18 cellular contexts compared by ENCODE assay signal in genomic region chr3:111598552-111598951, GRCh38. TPM values are rescaled to one million over a fixed set of nuclear protein-coding genes. Genes with fewer than 3 reads are reported as not detected.
A peak's percentile ranks its signal among the peaks of the same experiment; 100 is the strongest.
DNase-seq lines count a peak whose midpoint lies in the region; ATAC-seq and TF ChIP-seq lines count a peak whose summit lies in the region.
"Had no signal": no experiment of that assay in that cellular context is flagged by ENCODE, and none has a peak within 500 bp of the region (broad histone marks: within the 10 kb centered on the region; RNA-seq: fewer than 3 reads in every experiment).

No MANE protein-coding gene starts in this region.

- no peak overlapping the region for H3K9ac ChIP-seq in SK-N-SH

- H4K20me1 ChIP-seq in SK-N-SH (ENCODE audit: insufficient read depth): no peaks in the 10 kb centered on the region

- CTCF ChIA-PET in SK-N-SH (lab: Yijun Ruan, JAX): no interaction called here

- no peak for TF ChIP-seq RAD21 in SK-N-SH (IDR thresholded peaks at IDR 0.05; ENCODE audit: low read length)

- intact Hi-C loops in posterior cingulate gyrus (cut with DNase I) (no loop called here), right lobe of liver (cut with DNase I) (no loop called here)

- no peak overlapping the region for H2AFZ ChIP-seq in SK-N-SH (ENCODE audit: low read depth)
- H2AFZ ChIP-seq: PC-9 had no signal

- TF ChIP-seq EP300 in SK-N-SH (IDR thresholded peaks at IDR 0.05; ENCODE audit: borderline replicate concordance in 1 of 2, low read depth in 1 of 2, low read length in 1 of 2): no peak

- H3K4me3 Mint-ChIP-seq in activated T-helper 17 cell treated with anti-CD3 and anti-CD28 coated beads, Interleukin-2, amount 50 U/mL, for 72 hours: peak overlapping the region; percentile 98
- peak overlapping the region; percentile 89 for H3K4me3 Mint-ChIP-seq in stimulated activated effector memory CD8-positive, alpha-beta T cell treated with anti-CD3 and anti-CD28 coated beads, Interleukin-12 subunit alpha, Interleukin-12 subunit beta, amount 100 ng/mL, for 72 hours

- DNase-seq in SK-N-SH (no peak), posterior cingulate gyrus (no peak), right lobe of liver (no peak)
- DNase-seq in activated naive CD4-positive, alpha-beta T cell treated with anti-CD3 and anti-CD28 coated beads, Interleukin-2, amount 50 U/mL, for 72 hours (ENCODE audit: low spot score in 2 of 2): no peak
- no peak for DNase-seq in activated naive CD4-positive, alpha-beta T cell treated with anti-CD3 and anti-CD28 coated beads, Interleukin-2, amount 50 U/mL, for 16 hours
- no peak for DNase-seq in stimulated activated effector memory CD8-positive, alpha-beta T cell treated with anti-CD3 and anti-CD28 coated beads, Interleukin-12 subunit alpha, Interleukin-12 subunit beta, amount 100 ng/mL, for 72 hours (ENCODE audit: low spot score in 2 of 2)
- DNase-seq: AML-193, DND-41, GDM1, HCEC 1CT, Kasumi-1, NCI-H1436, NCI-H2081, NCI-H345, PC-9 had no signal

- H3K9me3 ChIP-seq in SK-N-SH: no peaks in the 10 kb centered on the region
- H3K9me3 ChIP-seq in right lobe of liver: no peaks in the 10 kb centered on the region

- no peaks in the 10 kb centered on the region for H3K9me2 ChIP-seq in SK-N-SH

- peaks cover 0 to 25% of the 10 kb centered on the region in 2 experiments; a peak in 3 of 4 replicates for H3K4me1 ChIP-seq in SK-N-SH (ENCODE audit: control insufficient read depth in 1 of 2, insufficient read depth in 2 of 2, low read depth in 1 of 2, low read length in 1 of 2)
- H3K4me1 ChIP-seq in right lobe of liver: no peaks in the 10 kb centered on the region

- TF ChIP-seq POLR2A in right lobe of liver (IDR thresholded peaks at IDR 0.05): no peak

- H3K4me2 ChIP-seq in SK-N-SH: peak overlapping the region; percentile 19; the same call in 1 of the 2 replicates
- H3K4me2 ChIP-seq: PC-9 had no signal

- no peaks in the 10 kb centered on the region for H3K27me3 Mint-ChIP-seq in activated T-helper 17 cell treated with anti-CD3 and anti-CD28 coated beads, Interleukin-2, amount 50 U/mL, for 72 hours

- H3K9me3 Mint-ChIP-seq in activated naive CD4-positive, alpha-beta T cell treated with anti-CD3 and anti-CD28 coated beads, Interleukin-2, amount 50 U/mL, for 72 hours: peaks cover 0 to 6% of the 10 kb centered on the region in 2 donors
- H3K9me3 Mint-ChIP-seq in activated T-helper 17 cell treated with anti-CD3 and anti-CD28 coated beads, Interleukin-2, amount 50 U/mL, for 72 hours: peaks cover 4% of the 10 kb centered on the region
- no peaks in the 10 kb centered on the region for H3K9me3 Mint-ChIP-seq in stimulated activated effector memory CD8-positive, alpha-beta T cell treated with anti-CD3 and anti-CD28 coated beads, Interleukin-12 subunit alpha, Interleukin-12 subunit beta, amount 100 ng/mL, for 72 hours

- ATAC-seq in SK-N-SH treated with all-trans-retinoic acid at 6 μM for 48 hours: no peak
- ATAC-seq in activated naive CD4-positive, alpha-beta T cell treated with anti-CD3 and anti-CD28 coated beads, Interleukin-2, amount 50 U/mL, for 72 hours: no peak
- ATAC-seq in activated T-helper 17 cell treated with anti-CD3 and anti-CD28 coated beads, Interleukin-2, amount 50 U/mL, for 72 hours (replicated peaks): no peak
- no peak for ATAC-seq in stimulated activated effector memory CD8-positive, alpha-beta T cell treated with anti-CD3 and anti-CD28 coated beads, Interleukin-12 subunit alpha, Interleukin-12 subunit beta, amount 100 ng/mL, for 72 hours
- no peak for ATAC-seq in right lobe of liver

- H3K4me3 ChIP-seq in SK-N-SH (ENCODE audit: low read depth in 2 of 2, low read length in 1 of 2) (no peak overlapping the region), right lobe of liver (no peak overlapping the region)
- H3K4me3 ChIP-seq: PC-9 had no signal

- H3K36me3 Mint-ChIP-seq in activated naive CD4-positive, alpha-beta T cell treated with anti-CD3 and anti-CD28 coated beads, Interleukin-2, amount 50 U/mL, for 72 hours: peaks cover 49 to 53% of the 10 kb centered on the region in 2 donors
- H3K36me3 Mint-ChIP-seq in activated T-helper 17 cell treated with anti-CD3 and anti-CD28 coated beads, Interleukin-2, amount 50 U/mL, for 72 hours (ENCODE audit: low read depth): peaks cover 85% of the 10 kb centered on the region
- H3K36me3 Mint-ChIP-seq in stimulated activated effector memory CD8-positive, alpha-beta T cell treated with anti-CD3 and anti-CD28 coated beads, Interleukin-12 subunit alpha, Interleukin-12 subunit beta, amount 100 ng/mL, for 72 hours: peaks cover 80% of the 10 kb centered on the region

- WGBS in SK-N-SH (ENCODE audit: low lambda C conversion rate): 72% methylated on average over 2 of the region's 2 CpGs
- WGBS in right lobe of liver (ENCODE audit: insufficient coverage, low coverage, low lambda C conversion rate, missing lambda C conversion rate): 56% methylated on average over 2 of the region's 2 CpGs

- H3F3A ChIP-seq in SK-N-SH (replicated peaks; ENCODE audit: insufficient read depth): peaks cover 25% of the 10 kb centered on the region

- H3K27ac Mint-ChIP-seq in activated naive CD4-positive, alpha-beta T cell treated with anti-CD3 and anti-CD28 coated beads, Interleukin-2, amount 50 U/mL, for 72 hours: peak overlapping the region; percentile 15 to 85
- peak overlapping the region; percentile 96 for H3K27ac Mint-ChIP-seq in activated T-helper 17 cell treated with anti-CD3 and anti-CD28 coated beads, Interleukin-2, amount 50 U/mL, for 72 hours
- peak overlapping the region; percentile 99 for H3K27ac Mint-ChIP-seq in stimulated activated effector memory CD8-positive, alpha-beta T cell treated with anti-CD3 and anti-CD28 coated beads, Interleukin-12 subunit alpha, Interleukin-12 subunit beta, amount 100 ng/mL, for 72 hours

- POLR2A ChIA-PET in SK-N-SH (lab: Yijun Ruan, JAX): no interaction called here

- no peaks in the 10 kb centered on the region for H3K79me2 ChIP-seq in SK-N-SH (ENCODE audit: insufficient read depth)

- H3K27ac ChIP-seq in SK-N-SH (ENCODE audit: low read depth in 2 of 2, low read length in 1 of 2) (peak overlapping the region in 1 of 2 experiments; percentile 32; a peak in 1 of 4 replicates), right lobe of liver (no peak overlapping the region)
- H3K27ac ChIP-seq: PC-9 had no signal

- H3K36me3 ChIP-seq in SK-N-SH (replicated peaks in 1 of 2; ENCODE audit: control insufficient read depth in 1 of 2, insufficient read depth in 2 of 2, low read length in 1 of 2): no peaks in the 10 kb centered on the region
- H3K36me3 ChIP-seq in right lobe of liver: no peaks in the 10 kb centered on the region

- TF ChIP-seq CTCF in SK-N-SH (IDR thresholded peaks at IDR 0.05) (no peak), right lobe of liver (IDR thresholded peaks at IDR 0.05) (no peak)

- H3K27me3 ChIP-seq in SK-N-SH (ENCODE audit: insufficient read depth) (no peaks in the 10 kb centered on the region), right lobe of liver (no peaks in the 10 kb centered on the region)

- peaks cover 41% of the 10 kb centered on the region for H3K4me1 Mint-ChIP-seq in activated T-helper 17 cell treated with anti-CD3 and anti-CD28 coated beads, Interleukin-2, amount 50 U/mL, for 72 hours
- peaks cover 57% of the 10 kb centered on the region for H3K4me1 Mint-ChIP-seq in stimulated activated effector memory CD8-positive, alpha-beta T cell treated with anti-CD3 and anti-CD28 coated beads, Interleukin-12 subunit alpha, Interleukin-12 subunit beta, amount 100 ng/mL, for 72 hours

TF ChIP-seq in SK-N-SH, 30 proteins besides CTCF, POLR2A, EP300 and RAD21 (continues in another document):
- TF ChIP-seq GABPA (IDR thresholded peaks at IDR 0.05; ENCODE audit: low read depth) (no peak), EZH2phosphoT487 (IDR thresholded peaks at IDR 0.05; ENCODE audit: borderline replicate concordance, low read depth) (no peak), ELF1 (IDR thresholded peaks at IDR 0.05) (no peak), IRF3 (IDR thresholded peaks at IDR 0.05; ENCODE audit: low read depth, low read length) (no peak)

TF ChIP-seq in SK-N-SH treated with all-trans-retinoic acid at 6 μM for 48 hours, 23 proteins besides CTCF, POLR2A, EP300 and RAD21:
- TF ChIP-seq ISL1 (CRISPR knock-in tag; IDR thresholded peaks at IDR 0.05): no peak
- TF ChIP-seq TSHZ2 (CRISPR knock-in tag; IDR thresholded peaks at IDR 0.05): no peak

RNA-seq across cellular contexts. Expression of gene ZBED2, which starts 3.4 kb away (rescaled TPM):
- 0.76 and 1.3 TPM in 2 replicates for polyA plus RNA-seq in SK-N-SH (2012; rRNA removed)
- polyA plus RNA-seq in SK-N-SH (2012; cell fraction: cytosol; rRNA removed): 1.3 and 1.4 TPM in 2 replicates
- polyA plus RNA-seq in SK-N-SH (2012; cell fraction: nucleus; rRNA removed): 0.47 and 0.83 TPM in 2 replicates
- total RNA-seq in activated naive CD4-positive, alpha-beta T cell treated with anti-CD3 and anti-CD28 coated beads, Interleukin-2, amount 50 U/mL, for 72 hours: 100 to 1,000 TPM; 306 to 517 TPM
- 100 to 1,000 TPM; 429 to 664 TPM for total RNA-seq in activated T-helper 17 cell treated with anti-CD3 and anti-CD28 coated beads, Interleukin-2, amount 50 U/mL, for 72 hours
- total RNA-seq in right lobe of liver: not detected
- total RNA-seq: A673 had no signal

RNA-seq across cellular contexts. Expression of gene CD96, which starts 56.6 kb away (rescaled TPM):
- 0.02 and 0.06 TPM in 2 replicates for polyA plus RNA-seq in SK-N-SH (2012; rRNA removed)
- 0.03 and 0.05 TPM in 2 replicates for polyA plus RNA-seq in SK-N-SH (2012; cell fraction: cytosol; rRNA removed)
- 0.01 TPM in 1 of 2 replicates, not detected in the other for polyA plus RNA-seq in SK-N-SH (2012; cell fraction: nucleus; rRNA removed)
- total RNA-seq in activated naive CD4-positive, alpha-beta T cell treated with anti-CD3 and anti-CD28 coated beads, Interleukin-2, amount 50 U/mL, for 72 hours: 10 to 100 TPM; 31.7 to 97.9 TPM
- 100 to 1,000 TPM in 1 of 2 donors, 10 to 100 TPM in 1; 67.6 to 107 TPM for total RNA-seq in activated T-helper 17 cell treated with anti-CD3 and anti-CD28 coated beads, Interleukin-2, amount 50 U/mL, for 72 hours
- total RNA-seq in right lobe of liver: 1 to 10 TPM in 1 of 6 experiments, under 1 TPM in 5; 0.31 to 1.3 (median 0.79) TPM
- total RNA-seq: A673 had no signal

Comparison
In these comparisons a context has a peak if more than half of its experiments do, and no peak if none do; other contexts are left out.
1. RNA of gene ZBED2, which starts 3.4 kb away (total RNA-seq): 429 to 664 TPM in activated T-helper 17 cell treated with anti-CD3 and anti-CD28 coated beads, Interleukin-2, amount 50 U/mL, for 72 hours and 306 to 517 TPM in activated naive CD4-positive, alpha-beta T cell treated with anti-CD3 and anti-CD28 coated beads, Interleukin-2, amount 50 U/mL, for 72 hours; not detected in right lobe of liver; every median in the first group is over 100 times any median in the second.
2. RNA of gene CD96, which starts 56.6 kb away (total RNA-seq): 67.6 to 107 TPM in activated T-helper 17 cell treated with anti-CD3 and anti-CD28 coated beads, Interleukin-2, amount 50 U/mL, for 72 hours and 31.7 to 97.9 TPM in activated naive CD4-positive, alpha-beta T cell treated with anti-CD3 and anti-CD28 coated beads, Interleukin-2, amount 50 U/mL, for 72 hours; 0.31 to 1.3 TPM in right lobe of liver; every median in the first group is over 10 times any median in the second.
3. Peak in every context shown above with its lines, with median percentiles within 50 percentile points of each other: H3K27ac Mint-ChIP-seq.